1 cellular context compared by ENCODE assay signal in genomic region chr1:189977184-189977583, GRCh38.
TF ChIP-seq lines count a peak whose summit lies in the region.

No MANE protein-coding gene starts in this region.

TF ChIP-seq in SK-N-SH treated with all-trans-retinoic acid at 6 μM for 48 hours, 23 proteins besides CTCF, POLR2A, EP300 and RAD21 (continued from another document):
- TF ChIP-seq, protein P1, sequence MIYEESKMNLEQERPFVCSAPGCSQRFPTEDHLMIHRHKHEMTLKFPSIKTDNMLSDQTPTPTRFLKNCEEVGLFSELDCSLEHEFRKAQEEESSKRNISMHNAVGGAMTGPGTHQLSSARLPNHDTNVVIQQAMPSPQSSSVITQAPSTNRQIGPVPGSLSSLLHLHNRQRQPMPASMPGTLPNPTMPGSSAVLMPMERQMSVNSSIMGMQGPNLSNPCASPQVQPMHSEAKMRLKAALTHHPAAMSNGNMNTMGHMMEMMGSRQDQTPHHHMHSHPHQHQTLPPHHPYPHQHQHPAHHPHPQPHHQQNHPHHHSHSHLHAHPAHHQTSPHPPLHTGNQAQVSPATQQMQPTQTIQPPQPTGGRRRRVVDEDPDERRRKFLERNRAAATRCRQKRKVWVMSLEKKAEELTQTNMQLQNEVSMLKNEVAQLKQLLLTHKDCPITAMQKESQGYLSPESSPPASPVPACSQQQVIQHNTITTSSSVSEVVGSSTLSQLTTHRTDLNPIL (CRISPR knock-in tag; IDR thresholded peaks at IDR 0.05; ENCODE audit: low read depth), result no peak
- TF ChIP-seq ESRRG (CRISPR knock-in tag; IDR thresholded peaks at IDR 0.05) (no peak), PPARA (CRISPR knock-in tag; IDR thresholded peaks at IDR 0.05; ENCODE audit: borderline replicate concordance) (no peak), ISL1 (CRISPR knock-in tag; IDR thresholded peaks at IDR 0.05) (no peak), SNAI2 (CRISPR knock-in tag; IDR thresholded peaks at IDR 0.05) (no peak), CSDC2 (CRISPR knock-in tag; IDR thresholded peaks at IDR 0.05) (no peak)
TF ChIP-seq in SK-N-SH treated with all-trans-retinoic acid at 6 μM for 48 hours: peak in this region for 0.
